ENCODE assay signal across 18 cellular contexts in genomic region chr13:113233101-113233500, GRCh38.
"Had no signal": no experiment of that assay in that cellular context is flagged by ENCODE, and none has a peak within 500 bp of the region (broad histone marks: within the 10 kb centered on the region; RNA-seq: fewer than 3 reads in every experiment).

No MANE protein-coding gene starts in this region.

- H3K27me3 Mint-ChIP-seq: dendritic cell treated with granulocyte-macrophage colony-stimulating factor and Interleukin-4, amounts not matched to agents 40 ng/mL and 50 ng/mL, for 4 days; effector memory CD8-positive, alpha-beta T cell; naive B cell had no signal

- ATAC-seq: effector memory CD8-positive, alpha-beta T cell; foreskin keratinocyte; gastroesophageal sphincter; left lung; lower lobe of right lung; mucosa of descending colon had no signal

- H3K4me1 Mint-ChIP-seq: endodermal cell, mesothelial cell of epicardium had no signal

- H3K9me3 Mint-ChIP-seq: dendritic cell treated with granulocyte-macrophage colony-stimulating factor and Interleukin-4, amounts not matched to agents 40 ng/mL and 50 ng/mL, for 4 days; effector memory CD8-positive, alpha-beta T cell; endodermal cell; mesothelial cell of epicardium; naive B cell had no signal

- H3K27ac Mint-ChIP-seq: dendritic cell treated with granulocyte-macrophage colony-stimulating factor and Interleukin-4, amounts not matched to agents 40 ng/mL and 50 ng/mL, for 4 days; mesothelial cell of epicardium had no signal

- DNase-seq: colonic mucosa; cortex of kidney; effector CD8-positive, alpha-beta T cell; effector memory CD8-positive, alpha-beta T cell; endodermal cell; foreskin keratinocyte; heart left ventricle; hypothalamus; left cardiac atrium; left ventricle myocardium superior; lower lobe of right lung; mesenchymal stem cell; mucosa of descending colon; naive B cell had no signal

- H3K4me3 Mint-ChIP-seq: dendritic cell treated with granulocyte-macrophage colony-stimulating factor and Interleukin-4, amounts not matched to agents 40 ng/mL and 50 ng/mL, for 4 days; effector memory CD8-positive, alpha-beta T cell; endodermal cell; mesothelial cell of epicardium had no signal
